8 cellular contexts compared by ENCODE assay signal in genomic region chr1:24643362-24644346, GRCh38. TPM values are rescaled to one million over a fixed set of nuclear protein-coding genes. Genes with fewer than 3 reads are reported as not detected.
DNase-seq lines count a peak whose midpoint lies in the region; ATAC-seq, FAIRE-seq and TF ChIP-seq lines count a peak whose summit lies in the region.

No MANE protein-coding gene starts in this region.

- peak overlapping the region; percentile 56 for H2AFZ ChIP-seq in PC-3 (ENCODE audit: low read length)
- H2AFZ ChIP-seq in smooth muscle cell (ENCODE audit: low read depth), result peak overlapping the region; percentile 57

- CTCF ChIA-PET in A549 (lab: Yijun Ruan, JAX), result interaction anchor here (1.1 to 1.4 kb wide), 3 partner anchors 11 to 187 kb away, joined by 4 read pairs; no protein-coding TSS in a partner anchor
- CTCF ChIA-PET in PC-3 (lab: Charles Lee), result no interaction called here

- H3K4me3 ChIP-seq in A549 (peak overlapping the region; percentile 99), PC-3 (ENCODE audit: low read length) (peak overlapping the region; percentile 98), astrocyte of the cerebellum (ENCODE audit: low read depth, low read length) (peak overlapping the region; percentile 96), iPS-20b (ENCODE audit: low read length) (peak overlapping the region; percentile 97), smooth muscle cell (peak overlapping the region; percentile 98)

- H4K20me1 ChIP-seq in PC-3 (ENCODE audit: low read length) (peaks cover 37% of the 10 kb centered on the region), smooth muscle cell (ENCODE audit: low read depth) (peaks cover 51% of the 10 kb centered on the region)

- H3K4me1 ChIP-seq in A549 (peaks cover 17% of the 10 kb centered on the region; the same call in 2 of the 3 replicates), PC-3 (ENCODE audit: insufficient read depth, low read length) (peaks cover 28% of the 10 kb centered on the region), iPS-20b (ENCODE audit: insufficient read depth, low read length) (peaks cover 11% of the 10 kb centered on the region; the same call in 1 of the 2 replicates), smooth muscle cell (ENCODE audit: low read depth) (peaks cover 10% of the 10 kb centered on the region)

- peaks cover 67% of the 10 kb centered on the region for H3K79me2 ChIP-seq in PC-3 (ENCODE audit: low read length)
- peaks cover 56% of the 10 kb centered on the region for H3K79me2 ChIP-seq in smooth muscle cell (ENCODE audit: low read depth)

- intact Hi-C loops in PC-3 (cut with micrococcal nuclease), result no loop called here

- H3F3A ChIP-seq in PC-3 (ENCODE audit: low read length, unreplicated experiment) (peaks cover 3% of the 10 kb centered on the region), smooth muscle cell (ENCODE audit: low read depth) (no peaks in the 10 kb centered on the region)

- H3K9me2 ChIP-seq in PC-3 (replicated peaks; ENCODE audit: low read length), result no peaks in the 10 kb centered on the region

- no peak for FAIRE-seq in A549 (lab: Jason Lieb, UNC)

- TF ChIP-seq POLR2A in A549 (IDR thresholded peaks at IDR 0.05; ENCODE audit: low read length), result no peak

- POLR2A ChIA-PET in A549 (lab: Yijun Ruan, JAX) (no interaction called here), PC-3 (lab: Charles Lee; ENCODE audit: unreplicated experiment) (no interaction called here)

- DNase-seq in A549 (ENCODE audit: low read depth in 1 of 2, low spot score in 1 of 2) (peak; percentile 12 to 28), GM10266 (ENCODE audit: extremely low spot score) (peak; percentile 51), PC-3 (peak; percentile 5), astrocyte of the cerebellum (ENCODE audit: low read depth) (no peak), smooth muscle cell (lab: John Stamatoyannopoulos, UW; ENCODE audit: unreplicated experiment) (no peak), GM20000 (ENCODE audit: low spot score) (no peak)

- H3K4me2 ChIP-seq in A549 (peak overlapping the region; percentile 94), PC-3 (ENCODE audit: low read length) (peak overlapping the region; percentile 82), smooth muscle cell (peak overlapping the region; percentile 99)

- H3K36me3 ChIP-seq in PC-3 (ENCODE audit: low read depth, low read length), result peaks cover 34% of the 10 kb centered on the region
- peaks cover 38% of the 10 kb centered on the region for H3K36me3 ChIP-seq in iPS-20b (ENCODE audit: insufficient read depth, low read depth, low read length)
- peaks cover 16% of the 10 kb centered on the region for H3K36me3 ChIP-seq in smooth muscle cell (ENCODE audit: low read depth)

- TSS peak; percentile 32 for BruUV-seq in PC-3 (replicated peaks; lab: Mats Ljungman, UMichigan)

- H3K9me3 ChIP-seq in A549 (no peaks in the 10 kb centered on the region), PC-3 (ENCODE audit: low read length) (no peaks in the 10 kb centered on the region), iPS-20b (ENCODE audit: insufficient read depth, low read depth, low read length) (no peaks in the 10 kb centered on the region), smooth muscle cell (replicated peaks; ENCODE audit: low read depth) (no peaks in the 10 kb centered on the region)

- H3K9ac ChIP-seq in PC-3 (ENCODE audit: low read length) (peak overlapping the region; percentile 98), iPS-20b (ENCODE audit: low read depth, low read length) (peak overlapping the region; percentile 97), smooth muscle cell (ENCODE audit: low read depth) (peak overlapping the region; percentile 97)

- no peak for TF ChIP-seq RAD21 in A549 (conservative IDR thresholded peaks at IDR 0.05 in 1 of 2, IDR thresholded peaks at IDR 0.05 in 1 of 2)

- ATAC-seq in A549, result peak; percentile 54 to 73
- peak; percentile 14 for ATAC-seq in HG02870 (IDR thresholded peaks at IDR 0.05; ENCODE audit: unreplicated experiment)
- ATAC-seq in PC-3, result peak; percentile 17

- in situ Hi-C loops in astrocyte of the cerebellum (cut with HindIII; ENCODE audit: low sequenced_read_pairs), result no loop called here

- WGBS in A549 (ENCODE audit: missing lambda C conversion rate), result 1% methylated on average over 27 of the region's 62 CpGs
- under 1% methylated on average over 55 of the region's 62 CpGs for WGBS in smooth muscle cell (ENCODE audit: low lambda C conversion rate)

- H3K27me3 ChIP-seq in PC-3 (ENCODE audit: low read length) (no peaks in the 10 kb centered on the region), iPS-20b (ENCODE audit: insufficient read depth, low read length) (no peaks in the 10 kb centered on the region), smooth muscle cell (ENCODE audit: low read depth) (no peaks in the 10 kb centered on the region)

- TF ChIP-seq CTCF in A549 (IDR thresholded peaks at IDR 0.05) (no peak), GM10266 (IDR thresholded peaks at IDR 0.05; ENCODE audit: control insufficient read depth, insufficient read depth, low read depth, missing control alignments) (no peak), PC-3 (conservative IDR thresholded peaks at IDR 0.05; ENCODE audit: low read depth, low read length) (no peak), astrocyte of the cerebellum (IDR thresholded peaks at IDR 0.05; ENCODE audit: low read depth, low read length, missing control alignments) (no peak), smooth muscle cell (IDR thresholded peaks at IDR 0.05; ENCODE audit: borderline replicate concordance, insufficient read depth, poor library complexity, severe bottlenecking) (no peak), GM20000 (IDR thresholded peaks at IDR 0.05; ENCODE audit: extremely low read depth, missing control alignments) (no peak)

- no peak for TF ChIP-seq EP300 in A549 (IDR thresholded peaks at IDR 0.05)

- peak overlapping the region; percentile 98 to 99 for H3K27ac ChIP-seq in A549
- peak overlapping the region; percentile 53 for H3K27ac ChIP-seq in PC-3 (ENCODE audit: low read length)
- H3K27ac ChIP-seq in iPS-20b (ENCODE audit: low read length), result peak overlapping the region; percentile 36
- H3K27ac ChIP-seq in smooth muscle cell (ENCODE audit: low read depth), result peak overlapping the region; percentile 83

TF ChIP-seq in A549, 52 proteins besides CTCF, POLR2A, EP300 and RAD21:
- TF ChIP-seq, protein P1, sequence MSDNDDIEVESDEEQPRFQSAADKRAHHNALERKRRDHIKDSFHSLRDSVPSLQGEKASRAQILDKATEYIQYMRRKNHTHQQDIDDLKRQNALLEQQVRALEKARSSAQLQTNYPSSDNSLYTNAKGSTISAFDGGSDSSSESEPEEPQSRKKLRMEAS (IDR thresholded peaks at IDR 0.05), result no peak
- TF ChIP-seq, protein P2, sequence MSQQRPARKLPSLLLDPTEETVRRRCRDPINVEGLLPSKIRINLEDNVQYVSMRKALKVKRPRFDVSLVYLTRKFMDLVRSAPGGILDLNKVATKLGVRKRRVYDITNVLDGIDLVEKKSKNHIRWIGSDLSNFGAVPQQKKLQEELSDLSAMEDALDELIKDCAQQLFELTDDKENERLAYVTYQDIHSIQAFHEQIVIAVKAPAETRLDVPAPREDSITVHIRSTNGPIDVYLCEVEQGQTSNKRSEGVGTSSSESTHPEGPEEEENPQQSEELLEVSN (IDR thresholded peaks at IDR 0.05; ENCODE audit: borderline replicate concordance, low read depth), result no peak
- TF ChIP-seq HMGXB4 (CRISPR knock-in tag; IDR thresholded peaks at IDR 0.05; ENCODE audit: borderline replicate concordance) (peak; percentile 53; the same call in 1 of the 2 replicates), TFCP2L1 (CRISPR knock-in tag; IDR thresholded peaks at IDR 0.05) (no peak), ESRRA (IDR thresholded peaks at IDR 0.05; ENCODE audit: borderline replicate concordance, low read length) (no peak), KDM5A (IDR thresholded peaks at IDR 0.05) (0 out of 2 replicates have a peak, but pooled peaks have one; percentile 15), ZSCAN20 (CRISPR knock-in tag; IDR thresholded peaks at IDR 0.05) (no peak), HOXB13 (CRISPR knock-in tag; IDR thresholded peaks at IDR 0.05; ENCODE audit: low read depth) (no peak), EHF (CRISPR knock-in tag; IDR thresholded peaks at IDR 0.05) (no peak), HEYL (CRISPR knock-in tag; IDR thresholded peaks at IDR 0.05) (no peak), JUN (IDR thresholded peaks at IDR 0.05) (peak; percentile 54 to 62; a peak in 2 of 5 replicates), SMC3 (IDR thresholded peaks at IDR 0.05) (no peak), MAFK (IDR thresholded peaks at IDR 0.05; ENCODE audit: partially characterized antibody) (no peak), SREBF2 (IDR thresholded peaks at IDR 0.05) (no peak), PHF8 (IDR thresholded peaks at IDR 0.05; ENCODE audit: borderline replicate concordance, low read depth) (peak; percentile 83)
- TF ChIP-seq, protein P3, sequence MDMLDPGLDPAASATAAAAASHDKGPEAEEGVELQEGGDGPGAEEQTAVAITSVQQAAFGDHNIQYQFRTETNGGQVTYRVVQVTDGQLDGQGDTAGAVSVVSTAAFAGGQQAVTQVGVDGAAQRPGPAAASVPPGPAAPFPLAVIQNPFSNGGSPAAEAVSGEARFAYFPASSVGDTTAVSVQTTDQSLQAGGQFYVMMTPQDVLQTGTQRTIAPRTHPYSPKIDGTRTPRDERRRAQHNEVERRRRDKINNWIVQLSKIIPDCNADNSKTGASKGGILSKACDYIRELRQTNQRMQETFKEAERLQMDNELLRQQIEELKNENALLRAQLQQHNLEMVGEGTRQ (IDR thresholded peaks at IDR 0.05), result no peak

RNA-seq across cellular contexts. Expression of gene SRRM1, which starts 0.6 kb away (rescaled TPM):
- polyA plus RNA-seq in A549 (2011; rRNA removed) (72.5 and 72.8 TPM in 2 replicates), A549 (2017; fragmentation: RNase III; extraction: RNeasy Plus Mini Kit Qiagen cat#74134 plus additional on column Dnase treatment) (57.6 to 64.2 TPM (median 59.6 TPM) in 3 replicates), smooth muscle cell (96.0 and 129 TPM in 2 replicates)
- 34.9 and 36.6 TPM in 2 replicates for polyA plus RNA-seq in A549 (2012; cell fraction: cytosol; rRNA removed)
- 45.1 and 59.2 TPM in 2 replicates for polyA plus RNA-seq in A549 (2012; cell fraction: nucleus; rRNA removed)
- polyA minus RNA-seq in A549 (2011; rRNA and poly(A)+ RNA removed), result 51.7 and 62.7 TPM in 2 replicates
- total RNA-seq in PC-3 (2014; rRNA removed) (30.7 and 51.3 TPM in 2 replicates), smooth muscle cell (53.8 and 70.1 TPM in 2 replicates)

Comparison
In these comparisons a context has a peak if more than half of its experiments do, and no peak if none do; other contexts are left out.
1. DNase-seq: peak in A549 (2 of 2), GM10266 (single experiment) and PC-3 (single experiment); none in astrocyte of the cerebellum (single experiment), smooth muscle cell (single experiment) and GM20000 (single experiment).
2. H3K27ac ChIP-seq: peak in every context shown above with its lines; median percentile 98 in A549; 83 in smooth muscle cell; 53 in PC-3; 36 in iPS-20b.
3. Peak in every context shown above with its lines, with median percentiles within 50 percentile points of each other: ATAC-seq, H3K4me2 ChIP-seq, H3K4me3 ChIP-seq and H3K9ac ChIP-seq.